25 cellular contexts compared by ENCODE assay signal in the genomic region with DNA sequence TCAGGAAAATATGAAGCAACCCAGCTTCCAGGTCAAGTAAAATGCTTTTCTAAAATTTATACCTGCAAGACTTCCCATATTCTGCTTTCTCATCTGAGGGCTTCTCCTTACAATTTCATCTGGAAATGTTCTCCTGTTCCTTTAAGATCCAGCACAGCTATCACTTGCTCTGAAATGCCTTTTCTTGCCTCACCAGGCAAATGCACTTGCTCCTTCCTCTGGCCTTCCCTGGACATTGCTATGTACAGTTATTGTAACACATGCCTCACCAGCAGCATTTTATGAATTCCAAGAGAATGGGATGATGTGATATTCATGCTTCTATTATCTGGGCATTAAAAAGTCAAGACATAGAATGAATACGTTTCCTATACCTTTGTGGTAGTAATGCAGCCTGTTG.
A peak's percentile ranks its signal among the peaks of the same experiment; 100 is the strongest.
DNase-seq lines count a peak whose midpoint lies in the region; ATAC-seq and TF ChIP-seq lines count a peak whose summit lies in the region.
"Had no signal": no experiment of that assay in that cellular context is flagged by ENCODE, and none has a peak within 500 bp of the region (broad histone marks: within the 10 kb centered on the region; RNA-seq: fewer than 3 reads in every experiment).

No MANE protein-coding gene starts in this region.

- peak; percentile 66 for DNase-seq in AG10803 (ENCODE audit: low read depth)
- DNase-seq in NCI-H226: peak; percentile 56
- DNase-seq in dedifferentiated amniotic fluid mesenchymal stem cell (ENCODE audit: extremely low spot score): peak; percentile 34
- DNase-seq in osteoblast (ENCODE audit: insufficient read length, low spot score, missing footprints): peak; percentile 48
- DNase-seq in uterus: no peak
- no peak for DNase-seq in WTC11 (ENCODE audit: low spot score)
- no peak for DNase-seq in ACHN
- DNase-seq: Caco-2; effector memory CD4-positive, alpha-beta T cell; esophagus squamous epithelium; midbrain; NCI-H1417; NCI-H2107; NCI-H510A; nephron progenitor cell; stimulated activated CD4-positive, alpha-beta T cell treated with anti-CD3 and anti-CD28 coated beads, Interleukin-2, amount 100 ng/mL, for 24 hours; WERI-Rb-1 had no signal

- H3K4me1 ChIP-seq in osteoblast (ENCODE audit: insufficient read depth, low read length) (no peaks in the 10 kb centered on the region), uterus (no peaks in the 10 kb centered on the region)
- H3K4me1 ChIP-seq: BLaER1 treated with 17β-estradiol and CSF1 and Interleukin-3, amounts not matched to agents 10 nM and 100 nM; Caco-2; esophagus squamous epithelium; prostate gland; suprapubic skin had no signal

- H3K4me3 ChIP-seq in AG10803 (ENCODE audit: low read length) (no peak overlapping the region), osteoblast (ENCODE audit: insufficient read depth, low read length) (no peak overlapping the region), uterus (no peak overlapping the region)
- H3K4me3 ChIP-seq: BLaER1 treated with 17β-estradiol and CSF1 and Interleukin-3, amounts not matched to agents 10 nM and 100 nM; esophagus squamous epithelium; GM23338; prostate gland; SK-N-MC; suprapubic skin had no signal

- no peaks in the 10 kb centered on the region for H3K36me3 Mint-ChIP-seq in WTC11
- H3K36me3 Mint-ChIP-seq: activated naive CD4-positive, alpha-beta T cell treated with anti-CD3 and anti-CD28 coated beads, Interleukin-2, amount 50 U/mL, for 72 hours; stimulated activated effector memory CD8-positive, alpha-beta T cell treated with anti-CD3 and anti-CD28 coated beads, Interleukin-12 subunit alpha, Interleukin-12 subunit beta, amount 100 ng/mL, for 72 hours had no signal

- TF ChIP-seq CTCF in AG10803 (conservative IDR thresholded peaks at IDR 0.05; ENCODE audit: low read length): peak; percentile 39
- TF ChIP-seq CTCF in osteoblast (IDR thresholded peaks at IDR 0.05; ENCODE audit: extremely low read depth, low read depth, low read length): no peak
- no peak for TF ChIP-seq CTCF in uterus (IDR thresholded peaks at IDR 0.05)
- no peak for TF ChIP-seq CTCF in WTC11 (IDR thresholded peaks at IDR 0.05)

- ATAC-seq in WTC11: no peak
- ATAC-seq: activated naive CD4-positive, alpha-beta T cell treated with anti-CD3 and anti-CD28 coated beads, Interleukin-2, amount 50 U/mL, for 72 hours; activated T-helper 17 cell treated with anti-CD3 and anti-CD28 coated beads, Interleukin-2, amount 50 U/mL, for 72 hours; GM23338; stimulated activated effector memory CD8-positive, alpha-beta T cell treated with anti-CD3 and anti-CD28 coated beads, Interleukin-12 subunit alpha, Interleukin-12 subunit beta, amount 100 ng/mL, for 72 hours had no signal

- H2AFZ ChIP-seq in osteoblast (ENCODE audit: low read length): no peak overlapping the region
- H2AFZ ChIP-seq: GM23338 had no signal

- CTCF ChIA-PET in WTC11 (lab: Charles Lee): no interaction called here

- H3K36me3 ChIP-seq in osteoblast (ENCODE audit: insufficient read depth, low read length): no peaks in the 10 kb centered on the region
- no peaks in the 10 kb centered on the region for H3K36me3 ChIP-seq in uterus
- H3K36me3 ChIP-seq: BLaER1 treated with 17β-estradiol and CSF1 and Interleukin-3, amounts not matched to agents 10 nM and 100 nM; esophagus squamous epithelium; prostate gland; suprapubic skin; WERI-Rb-1 had no signal

- H3K9me3 ChIP-seq in osteoblast (ENCODE audit: low read depth, low read length) (no peaks in the 10 kb centered on the region), uterus (no peaks in the 10 kb centered on the region)
- H3K9me3 ChIP-seq: BLaER1 treated with 17β-estradiol and CSF1 and Interleukin-3, amounts not matched to agents 10 nM and 100 nM; Caco-2; esophagus squamous epithelium; prostate gland; suprapubic skin had no signal

- H3K27me3 ChIP-seq in osteoblast (ENCODE audit: insufficient read depth, low read length) (no peaks in the 10 kb centered on the region), uterus (no peaks in the 10 kb centered on the region)
- H3K27me3 ChIP-seq: BLaER1 treated with 17β-estradiol and CSF1 and Interleukin-3, amounts not matched to agents 10 nM and 100 nM; esophagus squamous epithelium; suprapubic skin had no signal

- TF ChIP-seq POLR2A in uterus (IDR thresholded peaks at IDR 0.05): no peak

- no peaks in the 10 kb centered on the region for H3K27me3 Mint-ChIP-seq in WTC11 (ENCODE audit: low read depth)
- H3K27me3 Mint-ChIP-seq: activated T-helper 17 cell treated with anti-CD3 and anti-CD28 coated beads, Interleukin-2, amount 50 U/mL, for 72 hours had no signal

- no peak overlapping the region for H3K4me3 Mint-ChIP-seq in WTC11
- H3K4me3 Mint-ChIP-seq: activated T-helper 17 cell treated with anti-CD3 and anti-CD28 coated beads, Interleukin-2, amount 50 U/mL, for 72 hours; GM23338; nephron progenitor cell; stimulated activated effector memory CD8-positive, alpha-beta T cell treated with anti-CD3 and anti-CD28 coated beads, Interleukin-12 subunit alpha, Interleukin-12 subunit beta, amount 100 ng/mL, for 72 hours had no signal

- in situ Hi-C loops in ACHN (cut with HindIII; ENCODE audit: low pct_ligation_motif_present, low pct_unique_long_range_greater_than_20kb, low sequenced_read_pairs): no loop called here

- H3K4me2 ChIP-seq in osteoblast (ENCODE audit: insufficient read depth, low read length): no peak overlapping the region
- H3K4me2 ChIP-seq: BLaER1 treated with 17β-estradiol and CSF1 and Interleukin-3, amounts not matched to agents 10 nM and 100 nM; GM23338 had no signal

- POLR2A ChIA-PET in WTC11 (lab: Charles Lee): no interaction called here

- H3K27ac ChIP-seq in osteoblast (ENCODE audit: low read depth, low read length): no peak overlapping the region
- H3K27ac ChIP-seq in uterus: no peak overlapping the region
- H3K27ac ChIP-seq: BLaER1 treated with 17β-estradiol and CSF1 and Interleukin-3, amounts not matched to agents 10 nM and 100 nM; esophagus squamous epithelium; prostate gland; SK-N-MC; suprapubic skin; WERI-Rb-1 had no signal

- no peaks in the 10 kb centered on the region for H3K79me2 ChIP-seq in osteoblast (ENCODE audit: insufficient read depth, low read length)

- H3K27ac Mint-ChIP-seq in WTC11: no peak overlapping the region
- H3K27ac Mint-ChIP-seq: activated naive CD4-positive, alpha-beta T cell treated with anti-CD3 and anti-CD28 coated beads, Interleukin-2, amount 50 U/mL, for 72 hours; activated T-helper 17 cell treated with anti-CD3 and anti-CD28 coated beads, Interleukin-2, amount 50 U/mL, for 72 hours; GM23338; nephron progenitor cell; stimulated activated effector memory CD8-positive, alpha-beta T cell treated with anti-CD3 and anti-CD28 coated beads, Interleukin-12 subunit alpha, Interleukin-12 subunit beta, amount 100 ng/mL, for 72 hours had no signal

- H3K4me1 Mint-ChIP-seq in WTC11: no peaks in the 10 kb centered on the region
- H3K4me1 Mint-ChIP-seq: activated T-helper 17 cell treated with anti-CD3 and anti-CD28 coated beads, Interleukin-2, amount 50 U/mL, for 72 hours; GM23338; nephron progenitor cell; stimulated activated effector memory CD8-positive, alpha-beta T cell treated with anti-CD3 and anti-CD28 coated beads, Interleukin-12 subunit alpha, Interleukin-12 subunit beta, amount 100 ng/mL, for 72 hours had no signal

- H4K20me1 ChIP-seq in osteoblast (ENCODE audit: insufficient read depth, low read length): no peaks in the 10 kb centered on the region
- H4K20me1 ChIP-seq: BLaER1 treated with 17β-estradiol and CSF1 and Interleukin-3, amounts not matched to agents 10 nM and 100 nM had no signal

- intact Hi-C loops in uterus (cut with DNase I; ENCODE audit: low total_unique reads): no loop called here

- H3K9me3 Mint-ChIP-seq in WTC11: no peaks in the 10 kb centered on the region
- H3K9me3 Mint-ChIP-seq: GM23338, nephron progenitor cell had no signal

TF ChIP-seq in WTC11, 78 proteins besides CTCF, POLR2A, EP300 and RAD21 (continues in another document):
- TF ChIP-seq ZNF416 (CRISPR knock-in tag; IDR thresholded peaks at IDR 0.05): no peak
- TF ChIP-seq, protein P1, sequence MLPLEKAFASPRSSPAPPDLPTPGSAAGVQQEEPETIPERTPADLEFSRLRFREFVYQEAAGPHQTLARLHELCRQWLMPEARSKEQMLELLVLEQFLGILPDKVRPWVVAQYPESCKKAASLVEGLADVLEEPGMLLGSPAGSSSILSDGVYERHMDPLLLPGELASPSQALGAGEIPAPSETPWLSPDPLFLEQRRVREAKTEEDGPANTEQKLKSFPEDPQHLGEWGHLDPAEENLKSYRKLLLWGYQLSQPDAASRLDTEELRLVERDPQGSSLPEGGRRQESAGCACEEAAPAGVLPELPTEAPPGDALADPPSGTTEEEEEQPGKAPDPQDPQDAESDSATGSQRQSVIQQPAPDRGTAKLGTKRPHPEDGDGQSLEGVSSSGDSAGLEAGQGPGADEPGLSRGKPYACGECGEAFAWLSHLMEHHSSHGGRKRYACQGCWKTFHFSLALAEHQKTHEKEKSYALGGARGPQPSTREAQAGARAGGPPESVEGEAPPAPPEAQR (CRISPR knock-in tag; IDR thresholded peaks at IDR 0.05): no peak
- TF ChIP-seq, protein P2, sequence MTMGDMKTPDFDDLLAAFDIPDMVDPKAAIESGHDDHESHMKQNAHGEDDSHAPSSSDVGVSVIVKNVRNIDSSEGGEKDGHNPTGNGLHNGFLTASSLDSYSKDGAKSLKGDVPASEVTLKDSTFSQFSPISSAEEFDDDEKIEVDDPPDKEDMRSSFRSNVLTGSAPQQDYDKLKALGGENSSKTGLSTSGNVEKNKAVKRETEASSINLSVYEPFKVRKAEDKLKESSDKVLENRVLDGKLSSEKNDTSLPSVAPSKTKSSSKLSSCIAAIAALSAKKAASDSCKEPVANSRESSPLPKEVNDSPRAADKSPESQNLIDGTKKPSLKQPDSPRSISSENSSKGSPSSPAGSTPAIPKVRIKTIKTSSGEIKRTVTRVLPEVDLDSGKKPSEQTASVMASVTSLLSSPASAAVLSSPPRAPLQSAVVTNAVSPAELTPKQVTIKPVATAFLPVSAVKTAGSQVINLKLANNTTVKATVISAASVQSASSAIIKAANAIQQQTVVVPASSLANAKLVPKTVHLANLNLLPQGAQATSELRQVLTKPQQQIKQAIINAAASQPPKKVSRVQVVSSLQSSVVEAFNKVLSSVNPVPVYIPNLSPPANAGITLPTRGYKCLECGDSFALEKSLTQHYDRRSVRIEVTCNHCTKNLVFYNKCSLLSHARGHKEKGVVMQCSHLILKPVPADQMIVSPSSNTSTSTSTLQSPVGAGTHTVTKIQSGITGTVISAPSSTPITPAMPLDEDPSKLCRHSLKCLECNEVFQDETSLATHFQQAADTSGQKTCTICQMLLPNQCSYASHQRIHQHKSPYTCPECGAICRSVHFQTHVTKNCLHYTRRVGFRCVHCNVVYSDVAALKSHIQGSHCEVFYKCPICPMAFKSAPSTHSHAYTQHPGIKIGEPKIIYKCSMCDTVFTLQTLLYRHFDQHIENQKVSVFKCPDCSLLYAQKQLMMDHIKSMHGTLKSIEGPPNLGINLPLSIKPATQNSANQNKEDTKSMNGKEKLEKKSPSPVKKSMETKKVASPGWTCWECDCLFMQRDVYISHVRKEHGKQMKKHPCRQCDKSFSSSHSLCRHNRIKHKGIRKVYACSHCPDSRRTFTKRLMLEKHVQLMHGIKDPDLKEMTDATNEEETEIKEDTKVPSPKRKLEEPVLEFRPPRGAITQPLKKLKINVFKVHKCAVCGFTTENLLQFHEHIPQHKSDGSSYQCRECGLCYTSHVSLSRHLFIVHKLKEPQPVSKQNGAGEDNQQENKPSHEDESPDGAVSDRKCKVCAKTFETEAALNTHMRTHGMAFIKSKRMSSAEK (CRISPR knock-in tag; IDR thresholded peaks at IDR 0.05; ENCODE audit: borderline replicate concordance): no peak

Comparison
In these comparisons a context has a peak if more than half of its experiments do, and no peak if none do; other contexts are left out.
1. DNase-seq: peak in AG10803 (single experiment), NCI-H226 (single experiment), dedifferentiated amniotic fluid mesenchymal stem cell (single experiment) and osteoblast (single experiment); none in uterus (0 of 2), WTC11 (single experiment) and ACHN (single experiment).